In genomic region chr16:69942627-69943170, GRCh38 we compare ENCODE assay signal across 17 cellular contexts. TPM values are rescaled to one million over a fixed set of nuclear protein-coding genes. Genes with fewer than 3 reads are reported as not detected.
DNase-seq lines count a peak whose midpoint lies in the region; ATAC-seq and TF ChIP-seq lines count a peak whose summit lies in the region.
"Had no signal": no experiment of that assay in that cellular context is flagged by ENCODE, and none has a peak within 500 bp of the region (broad histone marks: within the 10 kb centered on the region; RNA-seq: fewer than 3 reads in every experiment).

No MANE protein-coding gene starts in this region.

- TF ChIP-seq CTCF in lower lobe of right lung (IDR thresholded peaks at IDR 0.05): no peak

- DNase-seq in cardiac septum (ENCODE audit: low spot score) (peak; percentile 66), right cardiac atrium (no peak), lower lobe of right lung (peak; percentile 6), posterior vena cava (ENCODE audit: low spot score) (peak; percentile 50), H4 (ENCODE audit: low spot score) (no peak), GOT3 (lab: John Stamatoyannopoulos, UW) (no peak), KBM-7 (no peak)
- DNase-seq: COR-L47, H7, Kasumi-1, NCI-H2081, NCI-H524 treated with DMSO at 0.1 percent for 48 hours, NCI-H82, SIG-M5, SK-N-SH had no signal

- H3K9me3 ChIP-seq in right cardiac atrium (ENCODE audit: control insufficient read depth, low read length): no peaks in the 10 kb centered on the region
- no peaks in the 10 kb centered on the region for H3K9me3 ChIP-seq in lower lobe of right lung
- H3K9me3 ChIP-seq: SK-N-SH had no signal

- H3K4me3 ChIP-seq in right cardiac atrium (ENCODE audit: low read length) (no peak overlapping the region), lower lobe of right lung (no peak overlapping the region)

- ATAC-seq in right cardiac atrium (no peak), lower lobe of right lung (no peak)
- ATAC-seq: Panc1 had no signal

- H3K27ac ChIP-seq in right cardiac atrium (ENCODE audit: low read length) (no peak overlapping the region), lower lobe of right lung (no peak overlapping the region)

- intact Hi-C loops in cardiac septum (cut with DNase I): no loop called here
- intact Hi-C loops in right cardiac atrium (cut with DNase I): no loop called here
- intact Hi-C loops in lower lobe of right lung (cut with DNase I): no loop called here
- intact Hi-C loops in posterior vena cava (cut with DNase I): no loop called here

- in situ Hi-C loops in KBM-7 (cut with MboI; ENCODE audit: low pct_unique_long_range_greater_than_20kb, low sequenced_read_pairs): no loop called here

- 85% methylated on average over 8 of the region's 8 CpGs for WGBS in right cardiac atrium

- H3K27me3 ChIP-seq in right cardiac atrium (ENCODE audit: control insufficient read depth, insufficient read depth) (no peaks in the 10 kb centered on the region), lower lobe of right lung (ENCODE audit: low read depth) (no peaks in the 10 kb centered on the region)

- H3K4me1 ChIP-seq in right cardiac atrium (ENCODE audit: control insufficient read depth, insufficient read depth, low read length): no peaks in the 10 kb centered on the region
- peaks cover 7% of the 10 kb centered on the region for H3K4me1 ChIP-seq in lower lobe of right lung

- H3K36me3 ChIP-seq in lower lobe of right lung: peaks cover 43% of the 10 kb centered on the region

RNA-seq across cellular contexts. Expression of gene CLEC18A, which starts 8.4 kb away (rescaled TPM):
- 0.13 TPM for total RNA-seq in cardiac septum
- total RNA-seq in right cardiac atrium: under 1 TPM; 0.34 to 0.74 (median 0.48) TPM
- 0.18 TPM for polyA plus RNA-seq in right cardiac atrium
- 2.7 TPM for total RNA-seq in lower lobe of right lung
- total RNA-seq in posterior vena cava: under 1 TPM in 1 of 2 donors, not detected in 1; 0.43 TPM
- total RNA-seq in H4 (2014; rRNA removed; shearing (Covaris generic)): 0.02 TPM in 1 of 2 replicates, not detected in the other
- total RNA-seq: H7 had no signal
- polyA plus RNA-seq: AG04450 had no signal

Comparison
In these comparisons a context has a peak if more than half of its experiments do, and no peak if none do; other contexts are left out.
1. DNase-seq: peak in cardiac septum (single experiment), lower lobe of right lung (single experiment) and posterior vena cava (single experiment); none in right cardiac atrium (0 of 3), H4 (single experiment), GOT3 (single experiment) and KBM-7 (single experiment).